Comparison of ENCODE assay signal across 28 cellular contexts in genomic region chr7:54781356-54781912, GRCh38. TPM values are rescaled to one million over a fixed set of nuclear protein-coding genes. Genes with fewer than 3 reads are reported as not detected.
DNase-seq lines count a peak whose midpoint lies in the region; ATAC-seq, FAIRE-seq and TF ChIP-seq lines count a peak whose summit lies in the region.
"Had no signal": no experiment of that assay in that cellular context is flagged by ENCODE, and none has a peak within 500 bp of the region (broad histone marks: within the 10 kb centered on the region; RNA-seq: fewer than 3 reads in every experiment).

No MANE protein-coding gene starts in this region.

- H3K9ac ChIP-seq in ES-I3 (ENCODE audit: low read depth, low read length) (0 out of 2 replicates have a peak overlapping the region, but pooled peaks have one; percentile 17), HUES64 (ENCODE audit: low read depth, low read length) (peak overlapping the region; percentile 62; the same call in 1 of the 2 replicates), K562 (ENCODE audit: insufficient read depth in 1 of 2, low read depth in 2 of 2, low read length in 2 of 2) (no peak overlapping the region), iPS-18a (ENCODE audit: low read length) (no peak overlapping the region), PC-3 (ENCODE audit: low read length) (no peak overlapping the region)

- H4K20me1 ChIP-seq in K562 (replicated peaks; ENCODE audit: control insufficient read depth, insufficient read depth, low read length) (no peaks in the 10 kb centered on the region), PC-3 (ENCODE audit: low read length) (no peaks in the 10 kb centered on the region)

- no peaks in the 10 kb centered on the region for H3K36me3 ChIP-seq in ES-I3 (ENCODE audit: insufficient read depth, low read length)
- no peaks in the 10 kb centered on the region for H3K36me3 ChIP-seq in HUES64 (ENCODE audit: insufficient read depth, low read length)
- no peaks in the 10 kb centered on the region for H3K36me3 ChIP-seq in K562 (ENCODE audit: control insufficient read depth, insufficient read depth, low read length)
- H3K36me3 ChIP-seq in iPS-18a (ENCODE audit: control insufficient read depth, low read depth, low read length): no peaks in the 10 kb centered on the region
- H3K36me3 ChIP-seq in PC-3 (ENCODE audit: low read depth, low read length): no peaks in the 10 kb centered on the region
- H3K36me3 ChIP-seq: BE2C, MG63, Peyer's patch had no signal

- H3K4me2 ChIP-seq in K562 (ENCODE audit: insufficient read depth, low read length): no peak overlapping the region
- H3K4me2 ChIP-seq in PC-3 (ENCODE audit: low read length): no peak overlapping the region

- POLR2A ChIA-PET in K562 (lab: Yijun Ruan, JAX): no interaction called here
- POLR2A ChIA-PET in PC-3 (lab: Charles Lee; ENCODE audit: unreplicated experiment): no interaction called here

- H3K27me3 Mint-ChIP-seq in activated T-helper 1 cell treated with anti-CD3 and anti-CD28 coated beads, Interleukin-12 subunit alpha, Interleukin-12 subunit beta, Interleukin-2, Interleukin-4 antibody, amounts not matched to agents 30 ng/mL and 10 ng/mL and 1 ng/mL, durations not matched to agents 14 hours and 24 hours and 36 hours (ENCODE audit: insufficient read depth): no peaks in the 10 kb centered on the region
- peaks cover 30% of the 10 kb centered on the region for H3K27me3 Mint-ChIP-seq in stimulated activated memory B cell treated with anti-CD40 and anti-IgM and Interleukin-4, amounts not matched to agents 10 μg/mL and 1 μg/mL and 100 μg/mL, for 72 hours

- TF ChIP-seq EP300 in K562 (IDR thresholded peaks at IDR 0.05; ENCODE audit: low read length): no peak

- H3K4me3 Mint-ChIP-seq in activated T-helper 1 cell treated with anti-CD3 and anti-CD28 coated beads, Interleukin-12 subunit alpha, Interleukin-12 subunit beta, Interleukin-2, Interleukin-4 antibody, amounts not matched to agents 30 ng/mL and 10 ng/mL and 1 ng/mL, durations not matched to agents 14 hours and 24 hours and 36 hours: no peak overlapping the region
- H3K4me3 Mint-ChIP-seq in stimulated activated memory B cell treated with anti-CD40 and anti-IgM and Interleukin-4, amounts not matched to agents 10 μg/mL and 1 μg/mL and 100 μg/mL, for 72 hours: no peak overlapping the region
- H3K4me3 Mint-ChIP-seq: CD14-positive monocyte; CD8-positive, alpha-beta memory T cell had no signal

- no peaks in the 10 kb centered on the region; the same call in 1 of the 2 replicates for H3K27me3 ChIP-seq in HUES64 (ENCODE audit: insufficient read depth, low read length)
- H3K27me3 ChIP-seq in K562 (ENCODE audit: control insufficient read depth in 2 of 2, insufficient read depth in 2 of 2, low read length in 2 of 2): peaks cover 8 to 36% of the 10 kb centered on the region in 2 experiments
- no peaks in the 10 kb centered on the region for H3K27me3 ChIP-seq in iPS-18a (ENCODE audit: control insufficient read depth, insufficient read depth, low read length)
- H3K27me3 ChIP-seq in PC-3 (ENCODE audit: low read length): no peaks in the 10 kb centered on the region
- H3K27me3 ChIP-seq: BE2C, MG63, Peyer's patch had no signal

- no peak for TF ChIP-seq CTCF in K562 (IDR thresholded peaks at IDR 0.05 in 2 of 3, conservative IDR thresholded peaks at IDR 0.05 in 1 of 3; ENCODE audit: insufficient read depth in 2 of 3, low read depth in 1 of 3, low read length in 3 of 3)
- no peak for TF ChIP-seq CTCF in PC-3 (conservative IDR thresholded peaks at IDR 0.05; ENCODE audit: low read depth, low read length)

- peaks cover 18% of the 10 kb centered on the region for H3K4me1 ChIP-seq in ES-I3 (ENCODE audit: insufficient read depth, low read length)
- peaks cover 20% of the 10 kb centered on the region for H3K4me1 ChIP-seq in HUES64 (ENCODE audit: insufficient read depth, low read length)
- no peaks in the 10 kb centered on the region for H3K4me1 ChIP-seq in K562 (replicated peaks in 1 of 2; ENCODE audit: control insufficient read depth in 2 of 2, insufficient read depth in 2 of 2, low read length in 2 of 2)
- H3K4me1 ChIP-seq in iPS-18a (ENCODE audit: control insufficient read depth, low read depth, low read length): peaks cover 17% of the 10 kb centered on the region
- peaks cover 15% of the 10 kb centered on the region for H3K4me1 ChIP-seq in PC-3 (ENCODE audit: insufficient read depth, low read length)
- H3K4me1 ChIP-seq: BE2C, Peyer's patch had no signal

- H3K27ac ChIP-seq in HUES64 (ENCODE audit: low read depth, low read length): peak overlapping the region; percentile 88
- no peak overlapping the region for H3K27ac ChIP-seq in K562 (ENCODE audit: extremely low read depth, low read depth, low read length)
- no peak overlapping the region for H3K27ac ChIP-seq in iPS-18a (ENCODE audit: low read length)
- no peak overlapping the region for H3K27ac ChIP-seq in PC-3 (ENCODE audit: low read length)
- H3K27ac ChIP-seq: Peyer's patch had no signal

- TF ChIP-seq RAD21 in K562 (CRISPR knock-in tag; conservative IDR thresholded peaks at IDR 0.05 in 1 of 2, IDR thresholded peaks at IDR 0.05 in 1 of 2): no peak

- no peak for DNase-seq in K562 (ENCODE audit: extremely low read depth in 1 of 4, low spot score in 3 of 4)
- no peak for DNase-seq in activated T-helper 1 cell treated with anti-CD3 and anti-CD28 coated beads, Interleukin-12 subunit alpha, Interleukin-12 subunit beta, Interleukin-2, Interleukin-4 antibody, amounts not matched to agents 30 ng/mL and 10 ng/mL and 1 ng/mL, durations not matched to agents 14 hours and 24 hours and 36 hours (ENCODE audit: low spot score)
- DNase-seq in NCI-H1105 treated with DMSO at 0.1 percent for 48 hours (lab: John Stamatoyannopoulos, UW): no peak
- DNase-seq in PC-3: no peak
- DNase-seq: 8988T; ACHN; BE2C; CD8-positive, alpha-beta memory T cell; DMS 273 treated with DMSO at 0.1 percent for 48 hours; DMS79; EL; GOT3; KG1; MG63; NCI-H1417; NCI-H1694; NCI-H2029 treated with DMSO at 0.1 percent for 48 hours; NCI-H2227 treated with DMSO at 0.1 percent for 48 hours; NCI-H69; Peyer's patch had no signal

- H3K9me3 ChIP-seq in ES-I3 (ENCODE audit: control insufficient read depth, insufficient read depth, low read length) (no peaks in the 10 kb centered on the region), HUES64 (ENCODE audit: insufficient read depth, low read depth, low read length) (no peaks in the 10 kb centered on the region), K562 (replicated peaks; ENCODE audit: control insufficient read depth, insufficient read depth, low read depth, low read length) (no peaks in the 10 kb centered on the region), iPS-18a (ENCODE audit: control insufficient read depth, low read depth, low read length) (no peaks in the 10 kb centered on the region), PC-3 (ENCODE audit: low read length) (no peaks in the 10 kb centered on the region)
- H3K9me3 ChIP-seq: BE2C, MG63, Peyer's patch had no signal

- H3K9me1 ChIP-seq in K562 (ENCODE audit: control insufficient read depth, insufficient read depth, low read length): no peaks in the 10 kb centered on the region

- H3K79me2 ChIP-seq in K562 (ENCODE audit: control insufficient read depth, insufficient read depth, low read length) (no peaks in the 10 kb centered on the region), PC-3 (ENCODE audit: low read length) (no peaks in the 10 kb centered on the region)

- H3K27ac Mint-ChIP-seq in activated T-helper 1 cell treated with anti-CD3 and anti-CD28 coated beads, Interleukin-12 subunit alpha, Interleukin-12 subunit beta, Interleukin-2, Interleukin-4 antibody, amounts not matched to agents 30 ng/mL and 10 ng/mL and 1 ng/mL, durations not matched to agents 14 hours and 24 hours and 36 hours: no peak overlapping the region
- no peak overlapping the region for H3K27ac Mint-ChIP-seq in stimulated activated memory B cell treated with anti-CD40 and anti-IgM and Interleukin-4, amounts not matched to agents 10 μg/mL and 1 μg/mL and 100 μg/mL, for 72 hours
- H3K27ac Mint-ChIP-seq: CD14-positive monocyte; CD8-positive, alpha-beta memory T cell had no signal

- H2AFZ ChIP-seq in K562 (ENCODE audit: low read depth, low read length): no peak overlapping the region
- no peak overlapping the region for H2AFZ ChIP-seq in PC-3 (ENCODE audit: low read length)

- no peaks in the 10 kb centered on the region for H3K9me2 ChIP-seq in PC-3 (replicated peaks; ENCODE audit: low read length)

- CTCF ChIA-PET in K562 (lab: Yijun Ruan, JAX; ENCODE audit: low intra/inter-chr PET ratio): no interaction called here
- CTCF ChIA-PET in PC-3 (lab: Charles Lee): no interaction called here

- H3F3A ChIP-seq in PC-3 (ENCODE audit: low read length, unreplicated experiment): no peaks in the 10 kb centered on the region

- no peaks in the 10 kb centered on the region for H3K9me3 Mint-ChIP-seq in activated T-helper 1 cell treated with anti-CD3 and anti-CD28 coated beads, Interleukin-12 subunit alpha, Interleukin-12 subunit beta, Interleukin-2, Interleukin-4 antibody, amounts not matched to agents 30 ng/mL and 10 ng/mL and 1 ng/mL, durations not matched to agents 14 hours and 24 hours and 36 hours
- peaks cover 9% of the 10 kb centered on the region for H3K9me3 Mint-ChIP-seq in stimulated activated memory B cell treated with anti-CD40 and anti-IgM and Interleukin-4, amounts not matched to agents 10 μg/mL and 1 μg/mL and 100 μg/mL, for 72 hours

- FAIRE-seq in K562 (lab: Jason Lieb, UNC): no peak
- FAIRE-seq: GM12892, GM19239 had no signal

- ATAC-seq in K562 (no peak), PC-3 (no peak)
- ATAC-seq in stimulated activated memory B cell treated with anti-CD40 and anti-IgM and Interleukin-4, amounts not matched to agents 10 μg/mL and 1 μg/mL and 100 μg/mL, for 72 hours: no peak
- ATAC-seq: SK-N-SH treated with all-trans-retinoic acid at 6 μM for 48 hours had no signal

- intact Hi-C loops in K562 (cut with micrococcal nuclease) (no loop called here), PC-3 (cut with micrococcal nuclease) (loop anchor here (10.0 kb wide), 1 partner anchor 183 kb away; no protein-coding TSS in a partner anchor)
- intact Hi-C loops in activated T-helper 1 cell treated with anti-CD3 and anti-CD28 coated beads, Interleukin-12 subunit alpha, Interleukin-12 subunit beta, Interleukin-2, Interleukin-4 antibody, amounts not matched to agents 30 ng/mL and 10 ng/mL and 1 ng/mL, durations not matched to agents 14 hours and 24 hours and 36 hours (cut with micrococcal nuclease): no loop called here

- H3K4me3 ChIP-seq in HUES64 (ENCODE audit: low read length) (peak overlapping the region; percentile 28; the same call in 1 of the 2 replicates), K562 (no peak overlapping the region), iPS-18a (ENCODE audit: low read length) (peak overlapping the region; percentile 6), PC-3 (ENCODE audit: low read length) (no peak overlapping the region)
- H3K4me3 ChIP-seq: MG63, Peyer's patch had no signal

- H3K4me1 Mint-ChIP-seq in activated T-helper 1 cell treated with anti-CD3 and anti-CD28 coated beads, Interleukin-12 subunit alpha, Interleukin-12 subunit beta, Interleukin-2, Interleukin-4 antibody, amounts not matched to agents 30 ng/mL and 10 ng/mL and 1 ng/mL, durations not matched to agents 14 hours and 24 hours and 36 hours (ENCODE audit: low read depth): no peaks in the 10 kb centered on the region
- no peaks in the 10 kb centered on the region for H3K4me1 Mint-ChIP-seq in stimulated activated memory B cell treated with anti-CD40 and anti-IgM and Interleukin-4, amounts not matched to agents 10 μg/mL and 1 μg/mL and 100 μg/mL, for 72 hours
- H3K4me1 Mint-ChIP-seq: CD14-positive monocyte; CD8-positive, alpha-beta memory T cell had no signal

- in situ Hi-C loops in K562 (cut with MboI): no loop called here

- no peaks in the 10 kb centered on the region for H3K36me3 Mint-ChIP-seq in activated T-helper 1 cell treated with anti-CD3 and anti-CD28 coated beads, Interleukin-12 subunit alpha, Interleukin-12 subunit beta, Interleukin-2, Interleukin-4 antibody, amounts not matched to agents 30 ng/mL and 10 ng/mL and 1 ng/mL, durations not matched to agents 14 hours and 24 hours and 36 hours (ENCODE audit: low read depth)
- H3K36me3 Mint-ChIP-seq in stimulated activated memory B cell treated with anti-CD40 and anti-IgM and Interleukin-4, amounts not matched to agents 10 μg/mL and 1 μg/mL and 100 μg/mL, for 72 hours: peaks cover 10% of the 10 kb centered on the region
- H3K36me3 Mint-ChIP-seq: CD14-positive monocyte had no signal

- no peak for TF ChIP-seq POLR2A in K562 (conservative IDR thresholded peaks at IDR 0.05)

- BruUV-seq in K562 (replicated peaks; lab: Mats Ljungman, UMichigan) (no TSS peak), PC-3 (replicated peaks; lab: Mats Ljungman, UMichigan) (no TSS peak)

- WGBS in HUES64: 33% methylated on average over 6 of the region's 8 CpGs
- 1% methylated on average over 8 of the region's 8 CpGs for WGBS in K562 (ENCODE audit: insufficient coverage, low coverage, missing lambda C conversion rate)

RNA-seq across cellular contexts. Expression of gene SEC61G, which starts 22.4 kb away (rescaled TPM):
- polyA plus RNA-seq in HUES64 (2013, experiment 1 of 2): 239 TPM
- polyA plus RNA-seq in HUES64 (2013, experiment 2 of 2): 254 TPM
- total RNA-seq in K562 (2011; cell fraction: chromatin; rRNA removed; ENCODE audit: low replicate concordance): 17.6 and 41.0 TPM in 2 replicates
- total RNA-seq in K562 (2011; cell fraction: nucleolus; rRNA removed): 14.0 and 22.9 TPM in 2 replicates
- total RNA-seq in K562 (2011; cell fraction: nucleoplasm; rRNA removed): 43.7 and 61.5 TPM in 2 replicates
- 110 and 138 TPM in 2 replicates for total RNA-seq in K562 (2014; rRNA removed)
- 346 and 376 TPM in 2 replicates for total RNA-seq in K562 (2014; rRNA removed; fragmentation: Illumina TruSeq; extraction: Trizol)
- total RNA-seq in K562 (2015; rRNA removed; fragmentation: Illumina TruSeq; extraction: Trizol): 212 and 221 TPM in 2 replicates
- 142 and 154 TPM in 2 replicates for total RNA-seq in K562 (2021)
- 176 and 178 TPM in 2 replicates for polyA plus RNA-seq in K562 (2011; rRNA removed)
- polyA plus RNA-seq in K562 (2011; cell fraction: cytosol; rRNA removed): 73.6 and 289 TPM in 2 replicates
- 39.4 and 77.6 TPM in 2 replicates for polyA plus RNA-seq in K562 (2011; cell fraction: nucleus; rRNA removed)
- 277 and 498 TPM in 2 replicates for polyA plus RNA-seq in K562 (2012)
- polyA plus RNA-seq in K562 (2014; fragmentation: Illumina TruSeq; extraction: Trizol): 274 and 325 TPM in 2 replicates
- polyA plus RNA-seq in K562 (2014; fragmentation: Nextera tagmentation; extraction: Ambion mirVana): 100 to 1,000 TPM; 442 to 565 TPM
- 158 and 223 TPM in 2 replicates for polyA plus RNA-seq in K562 (2014; rRNA removed)
- polyA minus RNA-seq in K562 (2011; rRNA and poly(A)+ RNA removed): 240 and 263 TPM in 2 replicates
- polyA minus RNA-seq in K562 (2011; cell fraction: cytosol; rRNA and poly(A)+ RNA removed): 51.8 and 87.1 TPM in 2 replicates
- 17.6 and 54.4 TPM in 2 replicates for polyA minus RNA-seq in K562 (2011; cell fraction: nucleus; rRNA and poly(A)+ RNA removed)
- 160 and 168 TPM in 2 replicates for total RNA-seq in activated T-helper 1 cell treated with anti-CD3 and anti-CD28 coated beads, Interleukin-12 subunit alpha, Interleukin-12 subunit beta, Interleukin-2, Interleukin-4 antibody, amounts not matched to agents 30 ng/mL and 10 ng/mL and 1 ng/mL, durations not matched to agents 14 hours and 24 hours and 36 hours
- 128 and 177 TPM in 2 replicates for total RNA-seq in PC-3 (2014; rRNA removed)

Comparison
In these comparisons a context has a peak if more than half of its experiments do, and no peak if none do; other contexts are left out.
1. H3K9ac ChIP-seq: peak in ES-I3 (single experiment) and HUES64 (single experiment); none in K562 (0 of 2), iPS-18a (single experiment) and PC-3 (single experiment).
2. H3K4me3 ChIP-seq: peak in HUES64 (single experiment) and iPS-18a (single experiment); none in K562 (single experiment) and PC-3 (single experiment).